9 cellular contexts compared by ENCODE assay signal in genomic region chr5:119355244-119355635, GRCh38. TPM values are rescaled to one million over a fixed set of nuclear protein-coding genes. Genes with fewer than 3 reads are reported as not detected.
DNase-seq lines count a peak whose midpoint lies in the region; ATAC-seq lines count a peak whose summit lies in the region.
"Had no signal": no experiment of that assay in that cellular context is flagged by ENCODE, and none has a peak within 500 bp of the region (broad histone marks: within the 10 kb centered on the region; RNA-seq: fewer than 3 reads in every experiment).

No MANE protein-coding gene starts in this region.

- H3K9me3 ChIP-seq in HUES6 (ENCODE audit: control insufficient read depth, insufficient read depth, low read depth, low read length): no peaks in the 10 kb centered on the region

- H3K27ac ChIP-seq in HUES6 (ENCODE audit: low read depth, low read length): 0 out of 2 replicates have a peak overlapping the region, but pooled peaks have one; percentile 2
- H3K27ac ChIP-seq: KMS-11 had no signal

- peak overlapping the region; percentile 93 to 94 for H3K27ac Mint-ChIP-seq in activated naive CD4-positive, alpha-beta T cell treated with anti-CD3 and anti-CD28 coated beads, Interleukin-2, amount 50 U/mL, for 72 hours

- H3K27me3 ChIP-seq in HUES6 (ENCODE audit: control insufficient read depth, insufficient read depth, low read length): peaks cover 9% of the 10 kb centered on the region; the same call in 1 of the 2 replicates

- ATAC-seq in GM18907 (IDR thresholded peaks at IDR 0.05; ENCODE audit: unreplicated experiment): peak; percentile 30
- peak; percentile 71 to 73 for ATAC-seq in activated naive CD4-positive, alpha-beta T cell treated with anti-CD3 and anti-CD28 coated beads, Interleukin-2, amount 50 U/mL, for 72 hours

- no peaks in the 10 kb centered on the region for H3K36me3 ChIP-seq in HUES6 (ENCODE audit: control insufficient read depth, insufficient read depth, low read length)

- H3K4me3 ChIP-seq in HUES6 (ENCODE audit: low read depth, low read length): peak overlapping the region; percentile 77

- peak overlapping the region; percentile 56 for H3K9ac ChIP-seq in HUES6 (ENCODE audit: low read length)
- H3K9ac ChIP-seq: KMS-11 had no signal

- no peak for DNase-seq in activated naive CD4-positive, alpha-beta T cell treated with anti-CD3 and anti-CD28 coated beads, Interleukin-2, amount 50 U/mL, for 72 hours (ENCODE audit: low spot score in 2 of 2)
- DNase-seq in iPS-NIHi11 (ENCODE audit: low spot score) (peak; percentile 31), T1000 (lab: John Stamatoyannopoulos, UW) (no peak), SKM-1 treated with dmso at 0.1 percent for 144 hours (lab: John Stamatoyannopoulos, UW; ENCODE audit: unreplicated experiment) (no peak), putamen (ENCODE audit: low spot score) (no peak)
- DNase-seq in stimulated activated CD8-positive, alpha-beta memory T cell treated with anti-CD3 and anti-CD28 coated beads, Interleukin-4, amount 100 ng/mL, for 48 hours: peak; percentile 65

- H3K36me3 Mint-ChIP-seq in activated naive CD4-positive, alpha-beta T cell treated with anti-CD3 and anti-CD28 coated beads, Interleukin-2, amount 50 U/mL, for 72 hours: peaks cover 33 to 39% of the 10 kb centered on the region in 2 donors

- peaks cover 62% of the 10 kb centered on the region for H3K4me1 ChIP-seq in HUES6 (ENCODE audit: control insufficient read depth, insufficient read depth, low read length)

- H3K9me3 Mint-ChIP-seq in activated naive CD4-positive, alpha-beta T cell treated with anti-CD3 and anti-CD28 coated beads, Interleukin-2, amount 50 U/mL, for 72 hours: no peaks in the 10 kb centered on the region

RNA-seq across cellular contexts. Expression of gene TNFAIP8, which starts 0.6 kb away (rescaled TPM):
- total RNA-seq in activated naive CD4-positive, alpha-beta T cell treated with anti-CD3 and anti-CD28 coated beads, Interleukin-2, amount 50 U/mL, for 72 hours: 100 to 1,000 TPM; 110 to 146 TPM

Comparison
In these comparisons a context has a peak if more than half of its experiments do, and no peak if none do; other contexts are left out.
1. DNase-seq: peak in iPS-NIHi11 (single experiment) and stimulated activated CD8-positive, alpha-beta memory T cell treated with anti-CD3 and anti-CD28 coated beads, Interleukin-4, amount 100 ng/mL, for 48 hours (single experiment); none in activated naive CD4-positive, alpha-beta T cell treated with anti-CD3 and anti-CD28 coated beads, Interleukin-2, amount 50 U/mL, for 72 hours (0 of 2), T1000 (single experiment), SKM-1 treated with dmso at 0.1 percent for 144 hours (single experiment) and putamen (single experiment).